ENCODE assay signal across 8 cellular contexts in genomic region chr10:102678842-102679289, GRCh38. TPM values are rescaled to one million over a fixed set of nuclear protein-coding genes. Genes with fewer than 3 reads are reported as not detected.
DNase-seq lines count a peak whose midpoint lies in the region; ATAC-seq lines count a peak whose summit lies in the region.

No MANE protein-coding gene starts in this region.

- 12% methylated on average over 9 of the region's 9 CpGs for WGBS in HUES64

- H3K4me3 ChIP-seq in HUES64 (ENCODE audit: low read length) (peak overlapping the region; percentile 31; the same call in 1 of the 2 replicates), muscle layer of duodenum (ENCODE audit: low read depth in 1 of 2, low read length in 2 of 2) (no peak overlapping the region)
- no peak overlapping the region for H3K4me3 ChIP-seq in CD8-positive, alpha-beta memory T cell (ENCODE audit: low read length)

- peak; percentile 88 for DNase-seq in DMS153 (lab: John Stamatoyannopoulos, UW)
- peak; percentile 51 for DNase-seq in RPMI7951 (ENCODE audit: low read depth)
- DNase-seq in activated CD8-positive, alpha-beta memory T cell treated with anti-CD3 and anti-CD28 coated beads for 24 hours = no peak
- no peak for DNase-seq in CD8-positive, alpha-beta memory T cell

- H3K4me1 ChIP-seq in HUES64 (ENCODE audit: insufficient read depth, low read length) = peaks cover 55% of the 10 kb centered on the region
- H3K4me1 ChIP-seq in muscle layer of duodenum (ENCODE audit: control insufficient read depth in 1 of 2, insufficient read depth in 2 of 2, low read length in 2 of 2) = peaks cover 17 to 42% of the 10 kb centered on the region in 2 donors
- H3K4me1 ChIP-seq in CD8-positive, alpha-beta memory T cell (ENCODE audit: insufficient read depth, low read length) = peaks cover 30% of the 10 kb centered on the region

- H3K4me1 Mint-ChIP-seq in CD8-positive, alpha-beta memory T cell = peaks cover 24 to 45% (median 45%) of the 10 kb centered on the region in 3 donors

- H3K9me3 ChIP-seq in HUES64 (ENCODE audit: insufficient read depth, low read depth, low read length) (no peaks in the 10 kb centered on the region), muscle layer of duodenum (ENCODE audit: control insufficient read depth in 1 of 2, low read length in 2 of 2) (no peaks in the 10 kb centered on the region)
- H3K9me3 ChIP-seq in CD8-positive, alpha-beta memory T cell (ENCODE audit: low read length) = no peaks in the 10 kb centered on the region

- peak overlapping the region; percentile 53; the same call in 1 of the 2 replicates for H3K27ac ChIP-seq in HUES64 (ENCODE audit: low read depth, low read length)
- peak overlapping the region; percentile 7 for H3K27ac ChIP-seq in muscle layer of duodenum (ENCODE audit: low read length)
- H3K27ac ChIP-seq in CD8-positive, alpha-beta memory T cell (ENCODE audit: low read depth, low read length) = no peak overlapping the region

- H3K36me3 ChIP-seq in HUES64 (ENCODE audit: insufficient read depth, low read length) (peaks cover 10% of the 10 kb centered on the region), muscle layer of duodenum (ENCODE audit: control insufficient read depth in 1 of 2, insufficient read depth in 2 of 2, low read length in 2 of 2) (peaks cover 0 to 21% of the 10 kb centered on the region in 2 donors)
- no peaks in the 10 kb centered on the region for H3K36me3 ChIP-seq in CD8-positive, alpha-beta memory T cell (ENCODE audit: insufficient read depth, low read length)

- no peaks in the 10 kb centered on the region for H3K9me3 Mint-ChIP-seq in CD8-positive, alpha-beta memory T cell

- H3K9ac ChIP-seq in HUES64 (ENCODE audit: low read depth, low read length) = peak overlapping the region; percentile 32; the same call in 1 of the 2 replicates

- H3K27ac Mint-ChIP-seq in CD8-positive, alpha-beta memory T cell = peak overlapping the region in 2 of 8 donors; percentile 56 to 73

- CTCF ChIA-PET in CD8-positive, alpha-beta memory T cell (lab: Charles Lee) = interaction anchor here (1.0 to 1.6 kb wide), 3 partner anchors 8 to 20 kb away, joined by 3 read pairs; no protein-coding TSS in a partner anchor

- H3K27me3 ChIP-seq in HUES64 (ENCODE audit: insufficient read depth, low read length) = no peaks in the 10 kb centered on the region
- H3K27me3 ChIP-seq in muscle layer of duodenum (ENCODE audit: low read depth, low read length) = no peaks in the 10 kb centered on the region
- no peaks in the 10 kb centered on the region for H3K27me3 ChIP-seq in CD8-positive, alpha-beta memory T cell (ENCODE audit: insufficient read depth, low read length, poor library complexity, severe bottlenecking)

- H3K4me3 Mint-ChIP-seq in CD8-positive, alpha-beta memory T cell = no peak overlapping the region

- peaks cover 0 to 13% (median 2%) of the 10 kb centered on the region in 3 donors for H3K36me3 Mint-ChIP-seq in CD8-positive, alpha-beta memory T cell

- POLR2A ChIA-PET in CD8-positive, alpha-beta memory T cell (lab: Charles Lee) = interaction anchor here (0.7 kb wide), 1 partner anchor 18 kb away, joined by 3 read pairs; no protein-coding TSS in a partner anchor

- no peaks in the 10 kb centered on the region for H3K27me3 Mint-ChIP-seq in CD8-positive, alpha-beta memory T cell

- ATAC-seq in esophagus mucosa (peak; percentile 44), GM21717 (IDR thresholded peaks at IDR 0.05; ENCODE audit: unreplicated experiment) (no peak)

RNA-seq across cellular contexts. Expression of gene TRIM8, which starts 34.6 kb away (rescaled TPM):
- 25.3 TPM for polyA plus RNA-seq in HUES64 (2013, experiment 1 of 2)
- 23.8 TPM for polyA plus RNA-seq in HUES64 (2013, experiment 2 of 2)
- 39.3 and 52.8 TPM in 2 replicates for total RNA-seq in RPMI7951 (2014; rRNA removed; shearing (Covaris generic))
- total RNA-seq in esophagus mucosa = 29.1 TPM
- 10 to 100 TPM; 72.0 to 74.5 TPM for total RNA-seq in CD8-positive, alpha-beta memory T cell
- polyA plus RNA-seq in CD8-positive, alpha-beta memory T cell = 63.9 TPM

RNA-seq across cellular contexts. Expression of gene ARL3, which starts 35.3 kb away (rescaled TPM):
- polyA plus RNA-seq in HUES64 (2013, experiment 1 of 2) = 18.4 TPM
- 22.4 TPM for polyA plus RNA-seq in HUES64 (2013, experiment 2 of 2)
- 11.1 and 12.3 TPM in 2 replicates for total RNA-seq in RPMI7951 (2014; rRNA removed; shearing (Covaris generic))
- total RNA-seq in esophagus mucosa = 3.3 TPM
- 1 to 10 TPM; 8.7 TPM for total RNA-seq in CD8-positive, alpha-beta memory T cell
- 5.7 TPM for polyA plus RNA-seq in CD8-positive, alpha-beta memory T cell

RNA-seq across cellular contexts. Expression of gene SFXN2, which starts 35.6 kb away (rescaled TPM):
- 16.4 TPM for polyA plus RNA-seq in HUES64 (2013, experiment 1 of 2)
- polyA plus RNA-seq in HUES64 (2013, experiment 2 of 2) = 14.4 TPM
- 1.4 and 1.8 TPM in 2 replicates for total RNA-seq in RPMI7951 (2014; rRNA removed; shearing (Covaris generic))
- 10.6 TPM for total RNA-seq in esophagus mucosa
- total RNA-seq in CD8-positive, alpha-beta memory T cell = 10 to 100 TPM; 27.6 to 30.6 TPM
- 10.1 TPM for polyA plus RNA-seq in CD8-positive, alpha-beta memory T cell

Comparison
In these comparisons a context has a peak if more than half of its experiments do, and no peak if none do; other contexts are left out.
1. DNase-seq: peak in DMS153 (single experiment) and RPMI7951 (single experiment); none in activated CD8-positive, alpha-beta memory T cell treated with anti-CD3 and anti-CD28 coated beads for 24 hours (single experiment) and CD8-positive, alpha-beta memory T cell (0 of 5).